Comparison of ENCODE assay signal across 17 cellular contexts in the genomic region with DNA sequence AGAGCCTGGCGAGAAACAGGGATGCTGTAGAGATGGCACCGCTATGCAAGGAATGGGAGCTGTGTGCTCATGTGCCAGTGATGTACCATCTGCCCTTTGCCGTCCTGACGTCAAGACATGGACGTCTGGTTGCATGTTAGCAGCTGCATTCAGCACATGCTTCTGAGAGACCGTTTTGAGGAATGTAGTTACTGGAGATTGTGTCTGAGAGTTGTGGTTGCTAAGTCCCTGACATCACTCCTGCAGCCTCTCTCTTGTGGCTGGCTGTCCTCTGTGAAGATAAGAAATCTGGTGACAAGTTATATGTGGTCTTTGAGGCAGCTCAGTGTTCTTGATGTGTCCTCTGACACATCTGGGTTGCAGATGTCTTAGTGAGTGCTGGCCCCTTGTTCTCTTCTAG.
DNase-seq lines count a peak whose midpoint lies in the region; ATAC-seq and TF ChIP-seq lines count a peak whose summit lies in the region.
"Had no signal": no experiment of that assay in that cellular context is flagged by ENCODE, and none has a peak within 500 bp of the region (broad histone marks: within the 10 kb centered on the region; RNA-seq: fewer than 3 reads in every experiment).

No MANE protein-coding gene starts in this region.

- peaks cover 0 to 20% (median 2%) of the 10 kb centered on the region in 3 experiments for H3K36me3 ChIP-seq in naive thymus-derived CD4-positive, alpha-beta T cell (ENCODE audit: control insufficient read depth in 2 of 3, insufficient read depth in 3 of 3, low read length in 3 of 3)
- H3K36me3 ChIP-seq in MG63 (no peaks in the 10 kb centered on the region), testis (ENCODE audit: low read depth, missing control alignments) (no peaks in the 10 kb centered on the region)
- H3K36me3 ChIP-seq: Peyer's patch had no signal

- no peaks in the 10 kb centered on the region for H3K27me3 Mint-ChIP-seq in naive thymus-derived CD4-positive, alpha-beta T cell

- no peak for TF ChIP-seq CTCF in choroid plexus epithelial cell (conservative IDR thresholded peaks at IDR 0.05; ENCODE audit: low read depth, low read length)
- TF ChIP-seq CTCF in testis (IDR thresholded peaks at IDR 0.05) = no peak
- no peak for TF ChIP-seq CTCF in foreskin keratinocyte (conservative IDR thresholded peaks at IDR 0.05)

- no peak overlapping the region for H3K27ac ChIP-seq in naive thymus-derived CD4-positive, alpha-beta T cell (ENCODE audit: low read depth, low read length)
- H3K27ac ChIP-seq in testis (no peak overlapping the region), foreskin keratinocyte (no peak overlapping the region)
- H3K27ac ChIP-seq: Peyer's patch, psoas muscle had no signal

- no peak overlapping the region for H3K4me3 Mint-ChIP-seq in naive thymus-derived CD4-positive, alpha-beta T cell
- H3K4me3 Mint-ChIP-seq: activated naive CD4-positive, alpha-beta T cell treated with anti-CD3 and anti-CD28 coated beads for 36 hours; CD14-positive monocyte had no signal

- peaks cover 0 to 3% of the 10 kb centered on the region in 2 donors for H3K4me1 ChIP-seq in naive thymus-derived CD4-positive, alpha-beta T cell (ENCODE audit: control insufficient read depth in 2 of 2, insufficient read depth in 2 of 2, low read length in 2 of 2)
- H3K4me1 ChIP-seq in testis (no peaks in the 10 kb centered on the region), foreskin keratinocyte (no peaks in the 10 kb centered on the region)
- H3K4me1 ChIP-seq: Peyer's patch, psoas muscle had no signal

- no peaks in the 10 kb centered on the region for H3K9me3 ChIP-seq in naive thymus-derived CD4-positive, alpha-beta T cell (ENCODE audit: control insufficient read depth in 2 of 3, low read length in 3 of 3)
- H3K9me3 ChIP-seq in MG63 = no peaks in the 10 kb centered on the region
- no peaks in the 10 kb centered on the region for H3K9me3 ChIP-seq in testis
- H3K9me3 ChIP-seq: Peyer's patch, psoas muscle had no signal

- DNase-seq in CMK (ENCODE audit: low read depth) (peak; percentile 50), choroid plexus epithelial cell (ENCODE audit: low read depth) (peak; percentile 76), MG63 (no peak), testis (no peak), foreskin keratinocyte (no peak), SIG-M5 treated with dmso at 0.1 percent for 504 hours (lab: John Stamatoyannopoulos, UW; ENCODE audit: unreplicated experiment) (no peak)
- DNase-seq in naive thymus-derived CD4-positive, alpha-beta T cell = no peak
- DNase-seq: activated CD4-positive, alpha-beta T cell treated with anti-CD3 and anti-CD28 coated beads, Interleukin-2, amount 50 U/mL, for 1 hour; activated naive CD4-positive, alpha-beta T cell treated with anti-CD3 and anti-CD28 coated beads for 36 hours; NCI-H1092; NCI-H226; psoas muscle; stimulated activated CD4-positive, alpha-beta T cell treated with anti-CD3 and anti-CD28 coated beads, Interleukin-4, amount 100 ng/mL, for 1 hour; stimulated activated naive CD4-positive, alpha-beta T cell treated with Interleukin-2 at 50 U/mL for 16 hours had no signal

- H3K9me3 Mint-ChIP-seq in naive thymus-derived CD4-positive, alpha-beta T cell = peaks cover 0 to 2% (median 0%) of the 10 kb centered on the region in 11 donors
- H3K9me3 Mint-ChIP-seq: activated naive CD4-positive, alpha-beta T cell treated with anti-CD3 and anti-CD28 coated beads for 36 hours had no signal

- H3K27me3 ChIP-seq in naive thymus-derived CD4-positive, alpha-beta T cell (ENCODE audit: control insufficient read depth in 2 of 2, insufficient read depth in 2 of 2, low read length in 2 of 2) = no peaks in the 10 kb centered on the region
- no peaks in the 10 kb centered on the region for H3K27me3 ChIP-seq in MG63
- H3K27me3 ChIP-seq in testis = no peaks in the 10 kb centered on the region
- H3K27me3 ChIP-seq in foreskin keratinocyte = no peaks in the 10 kb centered on the region
- H3K27me3 ChIP-seq: Peyer's patch had no signal

- TF ChIP-seq POLR2A in testis (IDR thresholded peaks at IDR 0.05) = no peak

- peaks cover 6 to 81% (median 73%) of the 10 kb centered on the region in 7 donors for H3K4me1 Mint-ChIP-seq in naive thymus-derived CD4-positive, alpha-beta T cell
- H3K4me1 Mint-ChIP-seq: CD14-positive monocyte had no signal

- H3K36me3 Mint-ChIP-seq in naive thymus-derived CD4-positive, alpha-beta T cell = peaks cover 0 to 53% (median 36%) of the 10 kb centered on the region in 5 donors
- H3K36me3 Mint-ChIP-seq: CD14-positive monocyte had no signal

- CTCF ChIA-PET in naive thymus-derived CD4-positive, alpha-beta T cell (lab: Charles Lee) = no interaction called here

- intact Hi-C loops in naive thymus-derived CD4-positive, alpha-beta T cell (cut with micrococcal nuclease) = loop anchor here in 1 of 2 donors (5.0 kb wide), 1 partner anchor 51 kb away; no protein-coding TSS in a partner anchor
- intact Hi-C loops in testis (cut with DNase I; ENCODE audit: low total_unique reads) = no loop called here

- peak; percentile 54; the same call in 1 of the 3 replicates for ATAC-seq in SK-N-SH treated with all-trans-retinoic acid at 6 μM for 48 hours
- ATAC-seq in naive thymus-derived CD4-positive, alpha-beta T cell = peak; percentile 73
- ATAC-seq in foreskin keratinocyte = no peak
- ATAC-seq: psoas muscle had no signal

- H3K27ac Mint-ChIP-seq in naive thymus-derived CD4-positive, alpha-beta T cell = peak overlapping the region in 2 of 9 donors; percentile 6 to 36
- H3K27ac Mint-ChIP-seq: activated naive CD4-positive, alpha-beta T cell treated with anti-CD3 and anti-CD28 coated beads for 36 hours; CD14-positive monocyte had no signal

- POLR2A ChIA-PET in naive thymus-derived CD4-positive, alpha-beta T cell (lab: Charles Lee) = no interaction called here

- H3K4me3 ChIP-seq in choroid plexus epithelial cell (ENCODE audit: low read depth, low read length) (no peak overlapping the region), MG63 (no peak overlapping the region), testis (no peak overlapping the region)
- no peak overlapping the region for H3K4me3 ChIP-seq in naive thymus-derived CD4-positive, alpha-beta T cell (ENCODE audit: low read length)
- H3K4me3 ChIP-seq: Peyer's patch, psoas muscle had no signal

- WGBS in testis, 2 donors = 78 to 85% methylated on average over 6 of the region's 6 CpGs

TF ChIP-seq in SK-N-SH treated with all-trans-retinoic acid at 6 μM for 48 hours, 23 proteins besides CTCF, POLR2A, EP300 and RAD21:
- TF ChIP-seq ZFP30 (CRISPR knock-in tag; IDR thresholded peaks at IDR 0.05) (no peak), CSDC2 (CRISPR knock-in tag; IDR thresholded peaks at IDR 0.05) (no peak), ZFP3 (CRISPR knock-in tag; IDR thresholded peaks at IDR 0.05) (no peak), TCF4 (CRISPR knock-in tag; IDR thresholded peaks at IDR 0.05; ENCODE audit: borderline replicate concordance) (peak; percentile 88), ZNF8 (CRISPR knock-in tag; IDR thresholded peaks at IDR 0.05) (0 out of 2 replicates have a peak, but pooled peaks have one; percentile 17), ZNF565 (CRISPR knock-in tag; conservative IDR thresholded peaks at IDR 0.05; ENCODE audit: low read depth) (no peak), ESRRG (CRISPR knock-in tag; IDR thresholded peaks at IDR 0.05) (no peak)
- TF ChIP-seq, protein P1, sequence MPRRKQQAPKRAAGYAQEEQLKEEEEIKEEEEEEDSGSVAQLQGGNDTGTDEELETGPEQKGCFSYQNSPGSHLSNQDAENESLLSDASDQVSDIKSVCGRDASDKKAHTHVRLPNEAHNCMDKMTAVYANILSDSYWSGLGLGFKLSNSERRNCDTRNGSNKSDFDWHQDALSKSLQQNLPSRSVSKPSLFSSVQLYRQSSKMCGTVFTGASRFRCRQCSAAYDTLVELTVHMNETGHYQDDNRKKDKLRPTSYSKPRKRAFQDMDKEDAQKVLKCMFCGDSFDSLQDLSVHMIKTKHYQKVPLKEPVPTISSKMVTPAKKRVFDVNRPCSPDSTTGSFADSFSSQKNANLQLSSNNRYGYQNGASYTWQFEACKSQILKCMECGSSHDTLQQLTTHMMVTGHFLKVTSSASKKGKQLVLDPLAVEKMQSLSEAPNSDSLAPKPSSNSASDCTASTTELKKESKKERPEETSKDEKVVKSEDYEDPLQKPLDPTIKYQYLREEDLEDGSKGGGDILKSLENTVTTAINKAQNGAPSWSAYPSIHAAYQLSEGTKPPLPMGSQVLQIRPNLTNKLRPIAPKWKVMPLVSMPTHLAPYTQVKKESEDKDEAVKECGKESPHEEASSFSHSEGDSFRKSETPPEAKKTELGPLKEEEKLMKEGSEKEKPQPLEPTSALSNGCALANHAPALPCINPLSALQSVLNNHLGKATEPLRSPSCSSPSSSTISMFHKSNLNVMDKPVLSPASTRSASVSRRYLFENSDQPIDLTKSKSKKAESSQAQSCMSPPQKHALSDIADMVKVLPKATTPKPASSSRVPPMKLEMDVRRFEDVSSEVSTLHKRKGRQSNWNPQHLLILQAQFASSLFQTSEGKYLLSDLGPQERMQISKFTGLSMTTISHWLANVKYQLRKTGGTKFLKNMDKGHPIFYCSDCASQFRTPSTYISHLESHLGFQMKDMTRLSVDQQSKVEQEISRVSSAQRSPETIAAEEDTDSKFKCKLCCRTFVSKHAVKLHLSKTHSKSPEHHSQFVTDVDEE (CRISPR knock-in tag; IDR thresholded peaks at IDR 0.05) = no peak; the same call in 1 of the 2 replicates

Comparison
In these comparisons a context has a peak if more than half of its experiments do, and no peak if none do; other contexts are left out.
1. DNase-seq: peak in CMK (single experiment) and choroid plexus epithelial cell (single experiment); none in naive thymus-derived CD4-positive, alpha-beta T cell (0 of 9), MG63 (single experiment), testis (single experiment), foreskin keratinocyte (0 of 2) and SIG-M5 treated with dmso at 0.1 percent for 504 hours (single experiment).